ENCODE assay signal across 11 cellular contexts in genomic region chr18:21629089-21629832, GRCh38.
A peak's percentile ranks its signal among the peaks of the same experiment; 100 is the strongest.
DNase-seq lines count a peak whose midpoint lies in the region; ATAC-seq and TF ChIP-seq lines count a peak whose summit lies in the region.
"Had no signal": no experiment of that assay in that cellular context is flagged by ENCODE, and none has a peak within 500 bp of the region (broad histone marks: within the 10 kb centered on the region; RNA-seq: fewer than 3 reads in every experiment).

No MANE protein-coding gene starts in this region.

- peak overlapping the region; percentile 64 for H3K27ac Mint-ChIP-seq in activated naive CD8-positive, alpha-beta T cell treated with anti-CD3 and anti-CD28 coated beads, Interleukin-2, amount 50 U/mL, for 24 hours

- TF ChIP-seq POLR2A in GM18505 (IDR thresholded peaks at IDR 0.05; ENCODE audit: borderline replicate concordance, extremely low read depth, insufficient read depth, insufficient read length), result no peak

- no peaks in the 10 kb centered on the region for H3K27me3 Mint-ChIP-seq in activated naive CD8-positive, alpha-beta T cell treated with anti-CD3 and anti-CD28 coated beads, Interleukin-2, amount 50 U/mL, for 24 hours

- H3K9me3 Mint-ChIP-seq in activated naive CD8-positive, alpha-beta T cell treated with anti-CD3 and anti-CD28 coated beads, Interleukin-2, amount 50 U/mL, for 24 hours, result no peaks in the 10 kb centered on the region

- H3K4me3 Mint-ChIP-seq in activated naive CD8-positive, alpha-beta T cell treated with anti-CD3 and anti-CD28 coated beads, Interleukin-2, amount 50 U/mL, for 24 hours, result no peak overlapping the region

- ATAC-seq in GM18505 (IDR thresholded peaks at IDR 0.05; ENCODE audit: unreplicated experiment) (peak; percentile 61), HG03097 (IDR thresholded peaks at IDR 0.05; ENCODE audit: low FRiP score, unreplicated experiment) (peak; percentile 88)
- no peak for ATAC-seq in activated naive CD8-positive, alpha-beta T cell treated with anti-CD3 and anti-CD28 coated beads, Interleukin-2, amount 50 U/mL, for 24 hours
- ATAC-seq: heart right ventricle had no signal

- intact Hi-C loops in posterior cingulate gyrus (cut with DNase I), result no loop called here

- no peak for TF ChIP-seq CTCF in GM20000 (IDR thresholded peaks at IDR 0.05; ENCODE audit: extremely low read depth, missing control alignments)

- DNase-seq in GM20000 (ENCODE audit: low spot score) (peak; percentile 14), NCI-H345 (lab: John Stamatoyannopoulos, UW) (no peak), T-helper 9 cell (no peak), NCI-H526 treated with DMSO at 0.1 percent for 48 hours (lab: John Stamatoyannopoulos, UW) (no peak), posterior cingulate gyrus (no peak)
- DNase-seq in activated naive CD8-positive, alpha-beta T cell treated with anti-CD3 and anti-CD28 coated beads, Interleukin-2, amount 50 U/mL, for 24 hours, result no peak
- DNase-seq: activated CD4-positive, CD25-positive, alpha-beta regulatory T cell; heart right ventricle; NCI-H510A treated with DMSO at 0.1 percent for 48 hours had no signal

- peaks cover 13% of the 10 kb centered on the region for H3K4me1 Mint-ChIP-seq in activated naive CD8-positive, alpha-beta T cell treated with anti-CD3 and anti-CD28 coated beads, Interleukin-2, amount 50 U/mL, for 24 hours

- H3K36me3 Mint-ChIP-seq in activated naive CD8-positive, alpha-beta T cell treated with anti-CD3 and anti-CD28 coated beads, Interleukin-2, amount 50 U/mL, for 24 hours (ENCODE audit: low read depth), result peaks cover 51% of the 10 kb centered on the region
